19 cellular contexts compared by ENCODE assay signal in the genomic region with DNA sequence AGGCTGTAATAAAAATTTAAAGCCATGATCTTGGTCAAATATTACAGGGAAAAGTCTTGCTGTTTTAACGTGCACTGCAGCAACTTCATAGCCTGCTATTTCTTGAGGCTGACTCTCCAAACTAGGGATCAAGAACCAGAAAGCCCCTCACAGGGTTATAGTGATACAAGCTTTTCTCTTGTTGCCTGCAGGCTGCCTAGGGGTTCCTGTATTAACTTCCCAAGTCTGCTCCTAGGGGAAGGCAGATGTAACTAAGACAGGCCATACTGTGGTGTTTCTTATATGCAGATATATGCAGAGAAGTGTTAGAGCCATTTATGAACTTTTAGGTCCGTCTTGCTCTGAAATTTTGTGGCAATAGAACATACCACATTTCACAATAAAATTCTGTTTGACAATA.
DNase-seq lines count a peak whose midpoint lies in the region; TF ChIP-seq lines count a peak whose summit lies in the region.
"Had no signal": no experiment of that assay in that cellular context is flagged by ENCODE, and none has a peak within 500 bp of the region (broad histone marks: within the 10 kb centered on the region; RNA-seq: fewer than 3 reads in every experiment).

No MANE protein-coding gene starts in this region.

- no peak overlapping the region for H3K4me3 ChIP-seq in endodermal cell (ENCODE audit: low read length)
- H3K4me3 ChIP-seq in neural progenitor cell = no peak overlapping the region
- H3K4me3 ChIP-seq in SJCRH30 = no peak overlapping the region

- no peaks in the 10 kb centered on the region for H3F3A ChIP-seq in neural progenitor cell (ENCODE audit: low read depth)

- H3K36me3 Mint-ChIP-seq in endodermal cell (ENCODE audit: low read depth) = no peaks in the 10 kb centered on the region
- H3K36me3 Mint-ChIP-seq in neural progenitor cell = no peaks in the 10 kb centered on the region
- H3K36me3 Mint-ChIP-seq: CD4-positive, CD25-positive, alpha-beta regulatory T cell; CD8-positive, alpha-beta memory T cell had no signal

- H3K4me3 Mint-ChIP-seq in endodermal cell (no peak overlapping the region), neural progenitor cell (no peak overlapping the region)
- H3K4me3 Mint-ChIP-seq: CD4-positive, CD25-positive, alpha-beta regulatory T cell; CD8-positive, alpha-beta memory T cell; H9 had no signal

- no peaks in the 10 kb centered on the region for H3K4me1 ChIP-seq in endodermal cell (ENCODE audit: control insufficient read depth, insufficient read depth, low read length)
- H3K4me1 ChIP-seq in neural progenitor cell = peaks cover 17% of the 10 kb centered on the region
- H3K4me1 ChIP-seq in SJCRH30 = no peaks in the 10 kb centered on the region
- H3K4me1 ChIP-seq: BE2C had no signal

- DNase-seq in NCI-H69 (lab: John Stamatoyannopoulos, UW) (peak; percentile 19), endodermal cell (no peak), iPS-NIHi7 (ENCODE audit: extremely low spot score) (peak; percentile 13), neural progenitor cell (ENCODE audit: low spot score) (peak; percentile 43), EL (no peak), NCI-H128 (lab: John Stamatoyannopoulos, UW; ENCODE audit: unreplicated experiment) (no peak), SJCRH30 (no peak)
- no peak for DNase-seq in stimulated activated CD4-positive, alpha-beta T cell treated with anti-CD3 and anti-CD28 coated beads, Interleukin-2, amount 100 ng/mL, for 48 hours
- DNase-seq: ACHN; BE2C; C1 segment of cervical spinal cord; CD4-positive, CD25-positive, alpha-beta regulatory T cell; CD8-positive, alpha-beta memory T cell; COR-L47; DMS 273 treated with DMSO at 0.1 percent for 48 hours; GDM1; GOT3; H9; KG1 had no signal

- H3K4me1 Mint-ChIP-seq in endodermal cell (peaks cover 6% of the 10 kb centered on the region), neural progenitor cell (peaks cover 9% of the 10 kb centered on the region)
- H3K4me1 Mint-ChIP-seq: CD4-positive, CD25-positive, alpha-beta regulatory T cell; CD8-positive, alpha-beta memory T cell had no signal

- H3K36me3 ChIP-seq in endodermal cell (ENCODE audit: control insufficient read depth, insufficient read depth, low read length) = no peaks in the 10 kb centered on the region
- H3K36me3 ChIP-seq in neural progenitor cell = no peaks in the 10 kb centered on the region
- no peaks in the 10 kb centered on the region for H3K36me3 ChIP-seq in SJCRH30
- H3K36me3 ChIP-seq: BE2C had no signal

- no peak overlapping the region for H3K27ac Mint-ChIP-seq in endodermal cell
- no peak overlapping the region for H3K27ac Mint-ChIP-seq in neural progenitor cell
- H3K27ac Mint-ChIP-seq: CD4-positive, CD25-positive, alpha-beta regulatory T cell; CD8-positive, alpha-beta memory T cell; H9 had no signal

- WGBS in endodermal cell (ENCODE audit: insufficient coverage in 1 of 2, insufficient read length in 1 of 2), 2 experiments = 77 to 91% methylated on average over 1 of the region's 2 CpGs

- peak overlapping the region; percentile 37 for H3K4me2 ChIP-seq in neural progenitor cell

- H3K9me3 ChIP-seq in endodermal cell (ENCODE audit: control insufficient read depth, low read length) (no peaks in the 10 kb centered on the region), neural progenitor cell (ENCODE audit: low read depth) (no peaks in the 10 kb centered on the region), SJCRH30 (replicated peaks) (no peaks in the 10 kb centered on the region)
- H3K9me3 ChIP-seq: BE2C had no signal

- peak; percentile 32 for TF ChIP-seq CTCF in endodermal cell (conservative IDR thresholded peaks at IDR 0.05)
- no peak for TF ChIP-seq CTCF in neural progenitor cell (IDR thresholded peaks at IDR 0.05)

- no peak overlapping the region for H2AFZ ChIP-seq in neural progenitor cell (replicated peaks)

- H3K27me3 Mint-ChIP-seq in endodermal cell (ENCODE audit: insufficient read depth) (no peaks in the 10 kb centered on the region), neural progenitor cell (ENCODE audit: insufficient read depth, low read depth) (no peaks in the 10 kb centered on the region)
- H3K27me3 Mint-ChIP-seq: CD4-positive, CD25-positive, alpha-beta regulatory T cell had no signal

- H3K27ac ChIP-seq in endodermal cell (ENCODE audit: low read depth, low read length) = no peak overlapping the region
- H3K27ac ChIP-seq in neural progenitor cell = peak overlapping the region; percentile 39
- no peak overlapping the region for H3K27ac ChIP-seq in SJCRH30

- no peaks in the 10 kb centered on the region for H4K20me1 ChIP-seq in neural progenitor cell (ENCODE audit: low read depth)

- no peak overlapping the region for H3K9ac ChIP-seq in endodermal cell (ENCODE audit: extremely low read depth, low read length, poor library complexity, severe bottlenecking)
- no peak overlapping the region for H3K9ac ChIP-seq in neural progenitor cell

- H3K27me3 ChIP-seq in endodermal cell (ENCODE audit: control insufficient read depth, insufficient read depth, low read length, poor library complexity, severe bottlenecking) (no peaks in the 10 kb centered on the region), neural progenitor cell (no peaks in the 10 kb centered on the region), SJCRH30 (no peaks in the 10 kb centered on the region)
- H3K27me3 ChIP-seq: BE2C had no signal

- H3K79me2 ChIP-seq in neural progenitor cell (ENCODE audit: low read depth) = no peaks in the 10 kb centered on the region

- H3K9me3 Mint-ChIP-seq in endodermal cell = no peaks in the 10 kb centered on the region
- H3K9me3 Mint-ChIP-seq in neural progenitor cell = no peaks in the 10 kb centered on the region
- H3K9me3 Mint-ChIP-seq: CD4-positive, CD25-positive, alpha-beta regulatory T cell; CD8-positive, alpha-beta memory T cell; H9 had no signal

Comparison
In these comparisons a context has a peak if more than half of its experiments do, and no peak if none do; other contexts are left out.
1. DNase-seq: peak in NCI-H69 (single experiment), iPS-NIHi7 (single experiment) and neural progenitor cell (single experiment); none in endodermal cell (single experiment), EL (single experiment), NCI-H128 (single experiment), SJCRH30 (0 of 2) and stimulated activated CD4-positive, alpha-beta T cell treated with anti-CD3 and anti-CD28 coated beads, Interleukin-2, amount 100 ng/mL, for 48 hours (0 of 2).